In the genomic region with DNA sequence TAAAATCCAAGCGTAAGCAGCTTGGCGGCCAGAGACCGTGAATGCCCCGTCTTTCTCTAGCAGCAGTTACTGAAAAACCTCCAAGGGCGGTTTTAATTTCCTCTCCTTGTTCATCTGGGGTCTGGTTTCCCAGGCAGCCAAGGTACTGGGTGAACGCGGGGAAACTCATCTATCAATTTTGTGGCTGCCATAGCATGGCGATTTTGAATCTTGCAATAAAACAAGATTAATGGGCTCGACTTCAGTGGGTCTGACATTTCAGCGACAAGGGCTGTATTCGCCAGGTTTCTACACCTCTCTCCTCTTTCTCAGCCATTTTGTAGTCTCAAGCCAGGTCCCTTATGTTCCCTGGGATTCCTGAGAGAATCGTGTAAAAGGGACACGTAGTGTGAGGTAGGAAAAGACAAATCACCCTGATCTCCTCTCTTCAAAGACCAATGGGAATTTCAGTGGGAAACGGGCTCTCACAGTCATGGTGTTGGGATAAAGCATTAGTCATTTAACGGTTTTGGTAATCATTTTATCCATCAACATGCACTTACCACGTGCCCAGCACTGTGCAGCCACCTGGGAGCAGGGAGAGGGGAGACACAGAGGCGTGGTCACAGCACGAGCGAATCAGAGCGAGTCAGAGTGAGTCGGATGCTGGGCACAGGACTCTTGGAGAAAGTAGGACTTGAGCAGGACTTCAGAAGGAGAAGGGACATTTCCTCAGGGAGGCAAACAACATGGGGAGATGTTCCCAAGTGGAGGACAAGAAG, we compare ENCODE assay signal across 1 cellular context.
TF ChIP-seq lines count a peak whose summit lies in the region.

No MANE protein-coding gene starts in this region.

TF ChIP-seq in IMR-90, 13 proteins besides CTCF, POLR2A, EP300 and RAD21:
- TF ChIP-seq MXI1 (IDR thresholded peaks at IDR 0.05; ENCODE audit: borderline replicate concordance, low read depth, low read length) = no peak
- TF ChIP-seq CHD1 (IDR thresholded peaks at IDR 0.05; ENCODE audit: low read depth, low read length) = no peak
- TF ChIP-seq MAFK (IDR thresholded peaks at IDR 0.05; ENCODE audit: low read depth, low read length) = no peak
- no peak for TF ChIP-seq RFX5 (IDR thresholded peaks at IDR 0.05; ENCODE audit: low read depth, low read length)
- TF ChIP-seq BHLHE40 (IDR thresholded peaks at IDR 0.05; ENCODE audit: low read depth, low read length) = no peak
- TF ChIP-seq SMC3 (IDR thresholded peaks at IDR 0.05; ENCODE audit: low read depth, low read length) = no peak
- TF ChIP-seq NFE2L2 (IDR thresholded peaks at IDR 0.05; ENCODE audit: low read depth, low read length) = no peak
- TF ChIP-seq CEBPB (IDR thresholded peaks at IDR 0.05; ENCODE audit: low read depth, low read length) = no peak
- TF ChIP-seq, protein P1, sequence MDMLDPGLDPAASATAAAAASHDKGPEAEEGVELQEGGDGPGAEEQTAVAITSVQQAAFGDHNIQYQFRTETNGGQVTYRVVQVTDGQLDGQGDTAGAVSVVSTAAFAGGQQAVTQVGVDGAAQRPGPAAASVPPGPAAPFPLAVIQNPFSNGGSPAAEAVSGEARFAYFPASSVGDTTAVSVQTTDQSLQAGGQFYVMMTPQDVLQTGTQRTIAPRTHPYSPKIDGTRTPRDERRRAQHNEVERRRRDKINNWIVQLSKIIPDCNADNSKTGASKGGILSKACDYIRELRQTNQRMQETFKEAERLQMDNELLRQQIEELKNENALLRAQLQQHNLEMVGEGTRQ (IDR thresholded peaks at IDR 0.05; ENCODE audit: low read depth, low read length) = no peak
- TF ChIP-seq MAZ (IDR thresholded peaks at IDR 0.05; ENCODE audit: borderline replicate concordance, low read depth, low read length) = no peak
- no peak for TF ChIP-seq RCOR1 (IDR thresholded peaks at IDR 0.05; ENCODE audit: insufficient replicate concordance, low read length)
- TF ChIP-seq, protein P2, sequence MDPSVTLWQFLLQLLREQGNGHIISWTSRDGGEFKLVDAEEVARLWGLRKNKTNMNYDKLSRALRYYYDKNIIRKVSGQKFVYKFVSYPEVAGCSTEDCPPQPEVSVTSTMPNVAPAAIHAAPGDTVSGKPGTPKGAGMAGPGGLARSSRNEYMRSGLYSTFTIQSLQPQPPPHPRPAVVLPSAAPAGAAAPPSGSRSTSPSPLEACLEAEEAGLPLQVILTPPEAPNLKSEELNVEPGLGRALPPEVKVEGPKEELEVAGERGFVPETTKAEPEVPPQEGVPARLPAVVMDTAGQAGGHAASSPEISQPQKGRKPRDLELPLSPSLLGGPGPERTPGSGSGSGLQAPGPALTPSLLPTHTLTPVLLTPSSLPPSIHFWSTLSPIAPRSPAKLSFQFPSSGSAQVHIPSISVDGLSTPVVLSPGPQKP (IDR thresholded peaks at IDR 0.05; ENCODE audit: borderline replicate concordance, low read depth, low read length) = no peak
- no peak for TF ChIP-seq FOS (IDR thresholded peaks at IDR 0.05; ENCODE audit: low read depth, low read length)
TF ChIP-seq in IMR-90: peak in this region for 0.
